In the genomic region with DNA sequence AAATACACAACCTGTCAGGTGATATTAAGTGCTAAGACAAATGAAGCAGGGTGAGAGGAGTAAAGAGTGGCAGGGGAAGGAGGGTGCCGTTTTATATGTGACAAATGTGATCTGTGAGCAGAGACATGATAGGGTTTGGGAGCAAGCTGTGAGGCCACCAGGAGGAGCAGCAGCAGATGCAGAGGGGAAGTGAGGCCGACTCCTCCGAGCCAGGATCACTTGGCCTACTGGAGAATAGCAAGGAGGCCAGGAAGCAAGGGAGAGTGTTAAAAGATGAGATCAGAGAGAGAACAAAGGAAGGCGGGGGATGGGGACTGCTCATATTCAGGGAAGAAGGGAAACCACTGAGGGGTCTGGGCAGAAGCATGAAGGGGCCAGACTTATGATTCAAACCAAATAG, we compare ENCODE assay signal across 12 cellular contexts.
DNase-seq lines count a peak whose midpoint lies in the region; ATAC-seq, FAIRE-seq and TF ChIP-seq lines count a peak whose summit lies in the region.
"Had no signal": no experiment of that assay in that cellular context is flagged by ENCODE, and none has a peak within 500 bp of the region (broad histone marks: within the 10 kb centered on the region; RNA-seq: fewer than 3 reads in every experiment).

No MANE protein-coding gene starts in this region.

- TF ChIP-seq POLR2A in transverse colon (IDR thresholded peaks at IDR 0.05), result no peak
- TF ChIP-seq POLR2A in body of pancreas (IDR thresholded peaks at IDR 0.05), result no peak

- H3K4me3 ChIP-seq in PC-3 (ENCODE audit: low read length) (no peak overlapping the region), foreskin fibroblast (ENCODE audit: low read depth in 1 of 2, low read length in 2 of 2) (no peak overlapping the region), transverse colon (no peak overlapping the region), body of pancreas (no peak overlapping the region)
- H3K4me3 ChIP-seq: thyroid gland had no signal

- H3K27ac ChIP-seq in PC-3 (ENCODE audit: low read length) (peak overlapping the region; percentile 17; the same call in 1 of the 2 replicates), transverse colon (no peak overlapping the region), body of pancreas (no peak overlapping the region)
- H3K27ac ChIP-seq: C4-2B, thyroid gland had no signal

- CTCF ChIA-PET in PC-3 (lab: Charles Lee), result no interaction called here

- WGBS in transverse colon (ENCODE audit: low coverage in 1 of 2), 2 donors, result 42 to 68% methylated on average over 4 of the region's 4 CpGs
- 83 to 89% methylated on average over 4 of the region's 4 CpGs for WGBS in body of pancreas, 2 donors

- no peaks in the 10 kb centered on the region for H4K20me1 ChIP-seq in PC-3 (ENCODE audit: low read length)

- H3K27me3 ChIP-seq in PC-3 (ENCODE audit: low read length) (no peaks in the 10 kb centered on the region), transverse colon (no peaks in the 10 kb centered on the region), body of pancreas (no peaks in the 10 kb centered on the region)
- H3K27me3 ChIP-seq: thyroid gland had no signal

- H3K9me3 ChIP-seq in PC-3 (ENCODE audit: low read length) (no peaks in the 10 kb centered on the region), transverse colon (no peaks in the 10 kb centered on the region), body of pancreas (no peaks in the 10 kb centered on the region)
- H3K9me3 ChIP-seq: thyroid gland had no signal

- FAIRE-seq in GM19239 (lab: Jason Lieb, UNC), result no peak

- TF ChIP-seq CTCF in PC-3 (conservative IDR thresholded peaks at IDR 0.05; ENCODE audit: low read depth, low read length) (peak; percentile 55), foreskin fibroblast (IDR thresholded peaks at IDR 0.05; ENCODE audit: low read depth, low read length) (peak; percentile 62), transverse colon (IDR thresholded peaks at IDR 0.05) (peak in 3 of 5 experiments; percentile 9 to 13 (median 10)), body of pancreas (IDR thresholded peaks at IDR 0.05) (peak in 1 of 7 experiments; percentile 5)

- no peak overlapping the region for H3K4me2 ChIP-seq in PC-3 (ENCODE audit: low read length)

- H3F3A ChIP-seq in PC-3 (ENCODE audit: low read length, unreplicated experiment), result no peaks in the 10 kb centered on the region

- ATAC-seq in PC-3, result peak; percentile 94
- ATAC-seq in body of pancreas, result no peak
- ATAC-seq: sciatic nerve had no signal

- BruUV-seq in PC-3 (replicated peaks; lab: Mats Ljungman, UMichigan), result no TSS peak

- no peaks in the 10 kb centered on the region for H3K79me2 ChIP-seq in PC-3 (ENCODE audit: low read length)

- H3K4me1 ChIP-seq in PC-3 (ENCODE audit: insufficient read depth, low read length) (peaks cover 10% of the 10 kb centered on the region; the same call in 1 of the 2 replicates), transverse colon (peaks cover 0 to 6% (median 2%) of the 10 kb centered on the region in 4 donors), body of pancreas (no peaks in the 10 kb centered on the region)

- DNase-seq in NCI-H748 (lab: John Stamatoyannopoulos, UW; ENCODE audit: unreplicated experiment), result peak; percentile 51
- no peak for DNase-seq in NCI-H748 treated with DMSO at 0.1 percent for 48 hours (lab: John Stamatoyannopoulos, UW)
- DNase-seq in PC-3, result peak; percentile 51
- DNase-seq in foreskin fibroblast, result peak; percentile 72 to 80
- DNase-seq in transverse colon, result peak; percentile 17
- DNase-seq in GM19239 (ENCODE audit: insufficient read length, low spot score), result no peak
- no peak for DNase-seq in body of pancreas
- DNase-seq in GM03348 (ENCODE audit: low spot score), result no peak
- DNase-seq: NCI-H446 treated with DMSO at 0.1 percent for 48 hours had no signal

- in situ Hi-C loops in transverse colon (cut with MboI; ENCODE audit: low pct_ligation_motif_present in 1 of 4, low pct_unique_long_range_greater_than_20kb in 1 of 4, low sequenced_read_pairs in 3 of 4), result no loop called here

- intact Hi-C loops in PC-3 (cut with micrococcal nuclease), result no loop called here
- intact Hi-C loops in transverse colon (cut with DNase I; ENCODE audit: low total_unique reads), result no loop called here
- intact Hi-C loops in body of pancreas (cut with DNase I), result no loop called here

- H2AFZ ChIP-seq in PC-3 (ENCODE audit: low read length), result no peak overlapping the region

- no peak overlapping the region for H3K9ac ChIP-seq in PC-3 (ENCODE audit: low read length)

- no peaks in the 10 kb centered on the region for H3K36me3 ChIP-seq in PC-3 (ENCODE audit: low read depth, low read length)
- H3K36me3 ChIP-seq in transverse colon, result peaks cover 0 to 5% (median 0%) of the 10 kb centered on the region in 4 donors
- peaks cover 0 to 2% of the 10 kb centered on the region in 2 donors for H3K36me3 ChIP-seq in body of pancreas (replicated peaks in 1 of 2; ENCODE audit: insufficient read depth in 1 of 2, low read depth in 2 of 2)

- no peak for TF ChIP-seq EP300 in transverse colon (IDR thresholded peaks at IDR 0.05; ENCODE audit: low read depth)

- POLR2A ChIA-PET in PC-3 (lab: Charles Lee; ENCODE audit: unreplicated experiment), result no interaction called here

- H3K9me2 ChIP-seq in PC-3 (replicated peaks; ENCODE audit: low read length), result no peaks in the 10 kb centered on the region

Comparison
In these comparisons a context has a peak if more than half of its experiments do, and no peak if none do; other contexts are left out.
1. DNase-seq: peak in NCI-H748 (single experiment), PC-3 (single experiment), foreskin fibroblast (2 of 2) and transverse colon (single experiment); none in NCI-H748 treated with DMSO at 0.1 percent for 48 hours (single experiment), GM19239 (single experiment), body of pancreas (0 of 4) and GM03348 (single experiment).